16 cellular contexts compared by ENCODE assay signal in genomic region chr15:80584973-80585372, GRCh38.
"Had no signal": no experiment of that assay in that cellular context is flagged by ENCODE, and none has a peak within 500 bp of the region (broad histone marks: within the 10 kb centered on the region; RNA-seq: fewer than 3 reads in every experiment).

No MANE protein-coding gene starts in this region.

- H3K4me3 ChIP-seq: coronary artery, lung, neural progenitor cell, sigmoid colon, testis, vagina had no signal

- H2AFZ ChIP-seq: neural progenitor cell had no signal

- H3K36me3 ChIP-seq: neural progenitor cell, vagina had no signal

- DNase-seq: activated CD4-positive, alpha-beta T cell treated with anti-CD3 and anti-CD28 coated beads, Interleukin-2, amount 10 ng/mL, durations not matched to agents 7 days and 5 days; activated CD4-positive, CD25-positive, alpha-beta regulatory T cell treated with anti-CD3 and anti-CD28 coated beads, Interleukin-2, amount 50 U/mL, for 72 hours; activated CD8-positive, alpha-beta memory T cell treated with anti-CD3 and anti-CD28 coated beads, Interleukin-2, amount 10 ng/mL, durations not matched to agents 7 days and 5 days; activated naive CD4-positive, alpha-beta T cell treated with Interleukin-2 at 50 U/mL for 16 hours; activated naive CD8-positive, alpha-beta T cell treated with anti-CD3 and anti-CD28 coated beads for 36 hours; amniotic stem cell; naive thymus-derived CD8-positive, alpha-beta T cell; sigmoid colon; stimulated activated CD4-positive, alpha-beta T cell treated with anti-CD3 and anti-CD28 coated beads, Interleukin-2, amount 100 ng/mL, for 48 hours; stimulated activated naive CD4-positive, alpha-beta T cell; testis had no signal

- H3K9ac ChIP-seq: neural progenitor cell had no signal

- ATAC-seq: activated CD8-positive, alpha-beta memory T cell treated with anti-CD3 and anti-CD28 coated beads, Interleukin-2, amount 10 ng/mL, durations not matched to agents 7 days and 5 days; naive thymus-derived CD8-positive, alpha-beta T cell had no signal

- H3K9me3 ChIP-seq: sigmoid colon, testis, vagina had no signal

- H3K27ac ChIP-seq: coronary artery, neural progenitor cell, sigmoid colon, testis, vagina, WERI-Rb-1 had no signal

- H3K27me3 ChIP-seq: neural progenitor cell, sigmoid colon, testis, vagina had no signal

- H3K4me2 ChIP-seq: neural progenitor cell had no signal

- H3K4me1 ChIP-seq: sigmoid colon, testis had no signal
